In genomic region chr16:11032000-11032921, GRCh38 we compare ENCODE assay signal across 14 cellular contexts.
A peak's percentile ranks its signal among the peaks of the same experiment; 100 is the strongest.
DNase-seq lines count a peak whose midpoint lies in the region; ATAC-seq, FAIRE-seq and TF ChIP-seq lines count a peak whose summit lies in the region.
"Had no signal": no experiment of that assay in that cellular context is flagged by ENCODE, and none has a peak within 500 bp of the region (broad histone marks: within the 10 kb centered on the region; RNA-seq: fewer than 3 reads in every experiment).

No MANE protein-coding gene starts in this region.

- intact Hi-C loops in Right ventricle myocardium inferior (cut with DNase I) (loop anchor here (5.0 kb wide), 1 partner anchor 105 kb away; no protein-coding TSS in a partner anchor), cardiac septum (cut with DNase I) (loop anchor here (5.0 kb wide), 1 partner anchor 225 kb away; the partner anchor contains the start of gene SOCS1), right cardiac atrium (cut with DNase I) (no loop called here), uterus (cut with DNase I; ENCODE audit: low total_unique reads) (no loop called here)

- WGBS in right cardiac atrium = 72% methylated on average over 16 of the region's 16 CpGs

- H3K9me3 ChIP-seq in right cardiac atrium (ENCODE audit: control insufficient read depth, low read length) (no peaks in the 10 kb centered on the region), uterus (no peaks in the 10 kb centered on the region)
- H3K9me3 ChIP-seq: ovary had no signal

- H3K36me3 ChIP-seq in bronchial epithelial cell (ENCODE audit: control insufficient read depth, insufficient read depth, low read length) (peaks cover 6% of the 10 kb centered on the region), uterus (no peaks in the 10 kb centered on the region)
- H3K36me3 ChIP-seq: ovary had no signal

- H3K4me1 ChIP-seq in right cardiac atrium (ENCODE audit: control insufficient read depth, insufficient read depth, low read length) (peaks cover 13% of the 10 kb centered on the region), uterus (peaks cover 0 to 3% of the 10 kb centered on the region in 2 donors)

- no peak for DNase-seq in Right ventricle myocardium inferior (ENCODE audit: missing footprints)
- DNase-seq in cardiac septum (ENCODE audit: low spot score) = no peak
- peak; percentile 62 for DNase-seq in bronchial epithelial cell (ENCODE audit: low read depth)
- DNase-seq in right cardiac atrium = peak in 2 of 3 donors; percentile 30 to 58
- DNase-seq in uterus = peak in 1 of 2 donors; percentile 57
- no peak for DNase-seq in Kasumi-1 (lab: John Stamatoyannopoulos, UW)
- no peak for DNase-seq in SW 1271 (lab: John Stamatoyannopoulos, UW)
- DNase-seq: MM.1S had no signal

- no peak for TF ChIP-seq POLR2A in uterus (IDR thresholded peaks at IDR 0.05)

- TF ChIP-seq CTCF in bronchial epithelial cell (IDR thresholded peaks at IDR 0.05; ENCODE audit: insufficient read depth, low read length, severe bottlenecking) (no peak), uterus (IDR thresholded peaks at IDR 0.05) (no peak)

- ATAC-seq in Right ventricle myocardium inferior (peak; percentile 4), right cardiac atrium (peak; percentile 26 to 42), GM19463 (IDR thresholded peaks at IDR 0.05; ENCODE audit: unreplicated experiment) (no peak)

- H3K4me3 ChIP-seq in bronchial epithelial cell (ENCODE audit: low read depth, low read length) = no peak overlapping the region
- H3K4me3 ChIP-seq in right cardiac atrium (ENCODE audit: low read length) = no peak overlapping the region
- no peak overlapping the region for H3K4me3 ChIP-seq in uterus
- H3K4me3 ChIP-seq: ovary had no signal

- FAIRE-seq in bronchial epithelial cell (lab: Jason Lieb, UNC) = no peak
- FAIRE-seq: endometrium, GM19239, H1 had no signal

- H3K27ac ChIP-seq in right cardiac atrium (ENCODE audit: low read length) (peak overlapping the region; percentile 90), uterus (peak overlapping the region; percentile 51 to 77)
- H3K27ac ChIP-seq: HL-60, ovary had no signal

- no peaks in the 10 kb centered on the region for H3K27me3 ChIP-seq in bronchial epithelial cell (ENCODE audit: control insufficient read depth, insufficient read depth, low read length)
- H3K27me3 ChIP-seq in right cardiac atrium (ENCODE audit: control insufficient read depth, insufficient read depth) = no peaks in the 10 kb centered on the region
- no peaks in the 10 kb centered on the region for H3K27me3 ChIP-seq in uterus
- H3K27me3 ChIP-seq: ovary had no signal

Comparison
In these comparisons a context has a peak if more than half of its experiments do, and no peak if none do; other contexts are left out.
1. DNase-seq: peak in bronchial epithelial cell (single experiment) and right cardiac atrium (2 of 3); none in Right ventricle myocardium inferior (single experiment), cardiac septum (single experiment), Kasumi-1 (0 of 2) and SW 1271 (0 of 2).
2. intact Hi-C loops: an anchor here in Right ventricle myocardium inferior (5.0 kb wide) and cardiac septum (5.0 kb wide); none called in right cardiac atrium and uterus.